In genomic region chr21:15084668-15085067, GRCh38 we compare ENCODE assay signal across 18 cellular contexts. TPM values are rescaled to one million over a fixed set of nuclear protein-coding genes. Genes with fewer than 3 reads are reported as not detected.
DNase-seq lines count a peak whose midpoint lies in the region; ATAC-seq and TF ChIP-seq lines count a peak whose summit lies in the region.
"Had no signal": no experiment of that assay in that cellular context is flagged by ENCODE, and none has a peak within 500 bp of the region (broad histone marks: within the 10 kb centered on the region; RNA-seq: fewer than 3 reads in every experiment).

No MANE protein-coding gene starts in this region.

- no peak overlapping the region for H3K27ac Mint-ChIP-seq in MCF 10A (ENCODE audit: low read depth, unreplicated experiment)

- H3K4me2 ChIP-seq in mammary epithelial cell (ENCODE audit: insufficient read depth, low read depth, low read length), result no peak overlapping the region
- H3K4me2 ChIP-seq in PC-3 (ENCODE audit: low read length), result no peak overlapping the region
- H3K4me2 ChIP-seq: A549, PC-9 had no signal

- no peak overlapping the region for H3K4me3 Mint-ChIP-seq in MCF 10A (ENCODE audit: unreplicated experiment)

- H3K4me1 ChIP-seq in mammary epithelial cell (ENCODE audit: insufficient read depth, low read length), result no peaks in the 10 kb centered on the region
- H3K4me1 ChIP-seq in testis, result no peaks in the 10 kb centered on the region
- H3K4me1 ChIP-seq in PC-3 (ENCODE audit: insufficient read depth, low read length), result no peaks in the 10 kb centered on the region
- H3K4me1 ChIP-seq: A549 had no signal

- dilution Hi-C loops in mammary epithelial cell (cut with HindIII; ENCODE audit: low sequenced_read_pairs), result no loop called here

- H3K27me3 ChIP-seq in mammary epithelial cell (ENCODE audit: insufficient read depth, low read length) (no peaks in the 10 kb centered on the region), testis (no peaks in the 10 kb centered on the region), PC-3 (ENCODE audit: low read length) (no peaks in the 10 kb centered on the region)

- BruUV-seq in mammary epithelial cell (replicated peaks; lab: Mats Ljungman, UMichigan) (no TSS peak), MCF 10A (replicated peaks; lab: Mats Ljungman, UMichigan) (no TSS peak), PC-3 (replicated peaks; lab: Mats Ljungman, UMichigan) (no TSS peak)

- H2AFZ ChIP-seq in mammary epithelial cell (ENCODE audit: low read depth, low read length), result peak overlapping the region; percentile 37
- no peak overlapping the region for H2AFZ ChIP-seq in PC-3 (ENCODE audit: low read length)
- H2AFZ ChIP-seq: PC-9 had no signal

- H3K4me1 Mint-ChIP-seq in MCF 10A (ENCODE audit: insufficient read depth, unreplicated experiment), result no peaks in the 10 kb centered on the region

- H3K79me2 ChIP-seq in mammary epithelial cell (ENCODE audit: insufficient read depth, low read length) (no peaks in the 10 kb centered on the region), PC-3 (ENCODE audit: low read length) (no peaks in the 10 kb centered on the region)

- H3K9ac ChIP-seq in mammary epithelial cell (ENCODE audit: insufficient read depth, low read length) (no peak overlapping the region), PC-3 (ENCODE audit: low read length) (no peak overlapping the region)

- H3K36me3 ChIP-seq in mammary epithelial cell (ENCODE audit: insufficient read depth, low read length) (no peaks in the 10 kb centered on the region), testis (ENCODE audit: low read depth, missing control alignments) (no peaks in the 10 kb centered on the region), PC-3 (ENCODE audit: low read depth, low read length) (no peaks in the 10 kb centered on the region)

- POLR2A ChIA-PET in MCF 10A (lab: Yijun Ruan, JAX) (interaction anchor here (0.9 kb wide), 1 partner anchor 20 kb away, joined by 4 read pairs; no protein-coding TSS in a partner anchor), PC-3 (lab: Charles Lee; ENCODE audit: unreplicated experiment) (no interaction called here)

- in situ Hi-C loops in mammary epithelial cell (cut with MboI; ENCODE audit: low sequenced_read_pairs in 2 of 2) (no loop called here), SK-MEL-5 (cut with HindIII; ENCODE audit: low pct_unique_long_range_greater_than_20kb, low sequenced_read_pairs) (no loop called here)

- intact Hi-C loops in mammary epithelial cell (cut with micrococcal nuclease), result no loop called here
- intact Hi-C loops in MCF 10A (cut with micrococcal nuclease), result no loop called here
- intact Hi-C loops in left colon (cut with DNase I, micrococcal nuclease), result no loop called here
- intact Hi-C loops in testis (cut with DNase I; ENCODE audit: low total_unique reads), result no loop called here
- intact Hi-C loops in PC-3 (cut with micrococcal nuclease), result no loop called here

- TF ChIP-seq CTCF in mammary epithelial cell (conservative IDR thresholded peaks at IDR 0.05 in 1 of 2, IDR thresholded peaks at IDR 0.05 in 1 of 2; ENCODE audit: extremely low read depth in 1 of 2, insufficient read depth in 1 of 2, low read depth in 1 of 2, low read length in 2 of 2) (no peak), MCF 10A (IDR thresholded peaks at IDR 0.05; ENCODE audit: unreplicated experiment) (no peak), testis (IDR thresholded peaks at IDR 0.05) (no peak), PC-3 (conservative IDR thresholded peaks at IDR 0.05; ENCODE audit: low read depth, low read length) (no peak)

- CTCF ChIA-PET in mammary epithelial cell (lab: Charles Lee; ENCODE audit: low non-redundant PET) (no interaction called here), MCF 10A (lab: Yijun Ruan, JAX) (no interaction called here), PC-3 (lab: Charles Lee) (no interaction called here)

- no peaks in the 10 kb centered on the region for H3F3A ChIP-seq in PC-3 (ENCODE audit: low read length, unreplicated experiment)

- no peaks in the 10 kb centered on the region for H3K36me3 Mint-ChIP-seq in MCF 10A (ENCODE audit: insufficient read depth, unreplicated experiment)

- H3K9me3 Mint-ChIP-seq in MCF 10A (ENCODE audit: unreplicated experiment), result no peaks in the 10 kb centered on the region

- DNase-seq in mammary epithelial cell, result no peak
- DNase-seq in MCF 10A (ENCODE audit: unreplicated experiment), result no peak
- DNase-seq in SK-MEL-5 (ENCODE audit: low read depth, low spot score), result peak; percentile 68
- DNase-seq in left colon, result no peak
- DNase-seq in testis, result peak; percentile 84
- DNase-seq in NOMO-1 (lab: John Stamatoyannopoulos, UW; ENCODE audit: unreplicated experiment in 2 of 2), result no peak
- no peak for DNase-seq in DMS53 treated with DMSO at 0.1 percent for 48 hours (lab: John Stamatoyannopoulos, UW; ENCODE audit: unreplicated experiment)
- no peak for DNase-seq in PC-3
- DNase-seq: DMS53; GOT3; NCI-H1694; NCI-H2171 treated with DMSO at 0.1 percent for 48 hours; NCI-H524; NK-92 treated with Interleukin-12 subunit alpha and Interleukin-12 subunit beta, amount 100 ng/mL, for 24 hours; PC-9 had no signal

- H3K4me3 ChIP-seq in mammary epithelial cell (replicated peaks in 1 of 3; ENCODE audit: insufficient read depth in 1 of 3, low read depth in 2 of 3, low read length in 3 of 3) (no peak overlapping the region), testis (no peak overlapping the region), PC-3 (ENCODE audit: low read length) (no peak overlapping the region)
- H3K4me3 ChIP-seq: A549, GM12878, PC-9 had no signal

- ATAC-seq in left colon (peak; percentile 69), PC-3 (no peak)
- ATAC-seq: A549, GM12878, SK-N-SH treated with all-trans-retinoic acid at 6 μM for 48 hours had no signal

- H3K27ac ChIP-seq in mammary epithelial cell (ENCODE audit: insufficient read depth, low read depth, low read length) (no peak overlapping the region), testis (no peak overlapping the region), PC-3 (ENCODE audit: low read length) (no peak overlapping the region)
- H3K27ac ChIP-seq: A549, PC-9 had no signal

- TF ChIP-seq POLR2A in testis (IDR thresholded peaks at IDR 0.05), result no peak

- H4K20me1 ChIP-seq in mammary epithelial cell (ENCODE audit: insufficient read depth, low read length) (no peaks in the 10 kb centered on the region), PC-3 (ENCODE audit: low read length) (no peaks in the 10 kb centered on the region)

- H3K9me3 ChIP-seq in mammary epithelial cell (replicated peaks; ENCODE audit: insufficient read depth, low read length) (no peaks in the 10 kb centered on the region), testis (no peaks in the 10 kb centered on the region), PC-3 (ENCODE audit: low read length) (no peaks in the 10 kb centered on the region)
- H3K9me3 ChIP-seq: A549 had no signal

- H3K27me3 Mint-ChIP-seq in MCF 10A (ENCODE audit: insufficient read depth, unreplicated experiment), result no peaks in the 10 kb centered on the region

- no peaks in the 10 kb centered on the region for H3K9me2 ChIP-seq in PC-3 (replicated peaks; ENCODE audit: low read length)

RNA-seq across cellular contexts. Expression of gene NRIP1, which starts 19.9 kb away (rescaled TPM):
- total RNA-seq in mammary epithelial cell (10 to 100 TPM; 40.8 to 73.7 TPM), MCF 10A (2022) (26.5 and 31.4 TPM in 2 replicates), left colon (10 to 100 TPM; 78.5 to 82.9 TPM), testis (10 to 100 TPM; 26.8 to 36.1 TPM), PC-3 (2014; rRNA removed) (68.0 and 69.2 TPM in 2 replicates)
- polyA plus RNA-seq in mammary epithelial cell (13.5 TPM), testis (ENCODE audit: insufficient read depth, low read depth, low replicate concordance) (18.0 TPM)
- polyA minus RNA-seq in mammary epithelial cell, result 100 TPM
- total RNA-seq in SK-MEL-5 (2014; rRNA removed; shearing (Covaris generic)), result 9.3 and 9.4 TPM in 2 replicates
- 2.0 and 3.5 TPM in 2 replicates for polyA plus RNA-seq in SK-MEL-5 (2015; cell fraction: cytosol; rRNA removed)
- 3.8 and 4.6 TPM in 2 replicates for polyA plus RNA-seq in SK-MEL-5 (2015; cell fraction: nucleus; rRNA removed)

Comparison
In these comparisons a context has a peak if more than half of its experiments do, and no peak if none do; other contexts are left out.
1. DNase-seq: peak in SK-MEL-5 (single experiment) and testis (single experiment); none in mammary epithelial cell (single experiment), MCF 10A (single experiment), left colon (0 of 2), NOMO-1 (0 of 2), DMS53 treated with DMSO at 0.1 percent for 48 hours (single experiment) and PC-3 (single experiment).